In the genomic region with DNA sequence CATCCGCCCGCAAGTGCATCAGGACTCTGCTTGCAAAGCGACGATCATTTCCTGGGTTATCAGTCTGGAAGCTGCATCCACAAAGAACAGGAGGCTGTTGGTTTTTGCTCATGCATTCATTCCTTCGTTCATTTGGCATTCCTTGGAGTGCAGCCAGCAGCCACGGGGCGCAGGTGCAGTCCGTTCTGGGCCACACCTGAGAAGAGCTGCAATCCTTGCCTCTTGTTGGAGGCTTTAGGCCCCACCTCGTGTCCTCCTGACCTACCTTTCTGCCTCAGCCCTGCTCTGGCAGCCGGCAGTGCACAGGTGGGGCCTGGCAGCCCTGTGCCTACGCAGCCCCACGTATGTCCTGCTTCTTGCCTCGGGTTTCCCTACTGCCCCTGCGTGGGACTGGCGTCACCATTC, we compare ENCODE assay signal across 18 cellular contexts. TPM values are rescaled to one million over a fixed set of nuclear protein-coding genes. Genes with fewer than 3 reads are reported as not detected.
A peak's percentile ranks its signal among the peaks of the same experiment; 100 is the strongest.
DNase-seq lines count a peak whose midpoint lies in the region; ATAC-seq and TF ChIP-seq lines count a peak whose summit lies in the region.
"Had no signal": no experiment of that assay in that cellular context is flagged by ENCODE, and none has a peak within 500 bp of the region (broad histone marks: within the 10 kb centered on the region; RNA-seq: fewer than 3 reads in every experiment).

No MANE protein-coding gene starts in this region.

- ATAC-seq in HG02938 (IDR thresholded peaks at IDR 0.05; ENCODE audit: unreplicated experiment) (no peak), GM21723 (IDR thresholded peaks at IDR 0.05; ENCODE audit: unreplicated experiment) (no peak)

- H3K36me3 ChIP-seq in Peyer's patch = no peaks in the 10 kb centered on the region
- H3K36me3 ChIP-seq in esophagus muscularis mucosa = no peaks in the 10 kb centered on the region
- H3K36me3 ChIP-seq in spleen = no peaks in the 10 kb centered on the region
- H3K36me3 ChIP-seq: MG63 had no signal

- DNase-seq in activated CD8-positive, alpha-beta memory T cell treated with anti-CD3 and anti-CD28 coated beads, Interleukin-2, amount 50 U/mL, for 4 hours = peak; percentile 11
- DNase-seq in activated CD8-positive, alpha-beta memory T cell treated with anti-CD3 and anti-CD28 coated beads, Interleukin-2, amount 50 U/mL, for 48 hours = no peak
- DNase-seq in Peyer's patch (peak in 2 of 3 donors; percentile 65 to 75), esophagus muscularis mucosa (ENCODE audit: extremely low spot score) (peak; percentile 42), spleen (peak; percentile 31)
- no peak for DNase-seq in activated CD4-positive, CD25-positive, alpha-beta regulatory T cell (lab: John Stamatoyannopoulos, UW)
- DNase-seq: C1 segment of cervical spinal cord; cerebellar nuclear complex; effector memory CD4-positive, alpha-beta T cell; HFFc6; MG63; nucleus accumbens; retina; substantia nigra had no signal

- peak overlapping the region in 1 of 4 donors; percentile 17 for H3K27ac ChIP-seq in Peyer's patch
- H3K27ac ChIP-seq in esophagus muscularis mucosa (replicated peaks in 1 of 4) = no peak overlapping the region
- peak overlapping the region in 1 of 8 donors; percentile 57 for H3K27ac ChIP-seq in spleen
- H3K27ac ChIP-seq: A549, VCaP had no signal

- no peak for TF ChIP-seq POLR2A in Peyer's patch (IDR thresholded peaks at IDR 0.05)
- no peak for TF ChIP-seq POLR2A in esophagus muscularis mucosa (IDR thresholded peaks at IDR 0.05; ENCODE audit: low read depth)
- no peak for TF ChIP-seq POLR2A in spleen (IDR thresholded peaks at IDR 0.05)

- TF ChIP-seq EP300 in esophagus muscularis mucosa (IDR thresholded peaks at IDR 0.05) = no peak

- WGBS in esophagus muscularis mucosa = 91% methylated on average over 12 of the region's 15 CpGs
- 90 to 96% (median 91%) methylated on average over 15 of the region's 15 CpGs for WGBS in spleen, 5 donors

- intact Hi-C loops in esophagus muscularis mucosa (cut with DNase I) = no loop called here
- intact Hi-C loops in spleen (cut with DNase I; ENCODE audit: low total_unique reads) = no loop called here

- H3K27me3 ChIP-seq in Peyer's patch (no peaks in the 10 kb centered on the region), esophagus muscularis mucosa (no peaks in the 10 kb centered on the region), spleen (replicated peaks in 1 of 7) (no peaks in the 10 kb centered on the region)
- H3K27me3 ChIP-seq: MG63 had no signal

- H3K4me3 ChIP-seq in Peyer's patch (no peak overlapping the region), esophagus muscularis mucosa (no peak overlapping the region), spleen (no peak overlapping the region)
- H3K4me3 ChIP-seq: A549, MG63 had no signal

- peaks cover 0 to 6% (median 2%) of the 10 kb centered on the region in 4 donors for H3K4me1 ChIP-seq in Peyer's patch
- H3K4me1 ChIP-seq in esophagus muscularis mucosa = peaks cover 0 to 6% (median 2%) of the 10 kb centered on the region in 4 donors
- H3K4me1 ChIP-seq in spleen = peaks cover 0 to 27% (median 16%) of the 10 kb centered on the region in 6 donors
- H3K4me1 ChIP-seq: A549 had no signal

- TF ChIP-seq CTCF in Peyer's patch (IDR thresholded peaks at IDR 0.05) (no peak), esophagus muscularis mucosa (IDR thresholded peaks at IDR 0.05) (no peak), spleen (IDR thresholded peaks at IDR 0.05 in 8 of 11, conservative IDR thresholded peaks at IDR 0.05 in 3 of 11) (no peak)

- H3K9me3 ChIP-seq in Peyer's patch = no peaks in the 10 kb centered on the region
- H3K9me3 ChIP-seq in esophagus muscularis mucosa = no peaks in the 10 kb centered on the region
- H3K9me3 ChIP-seq in spleen = no peaks in the 10 kb centered on the region
- H3K9me3 ChIP-seq: A549 had no signal

RNA-seq across cellular contexts. Expression of gene C2CD2, which starts 19.6 kb away (rescaled TPM):
- total RNA-seq in Peyer's patch (10 to 100 TPM in 3 of 4 donors, 1 to 10 TPM in 1; 6.7 to 22.3 (median 17.3) TPM), esophagus muscularis mucosa (10 to 100 TPM; 11.6 to 25.3 (median 18.9) TPM), spleen (100 to 1,000 TPM in 4 of 7 donors, 10 to 100 TPM in 3; 74.0 to 163 (median 105) TPM)
- 10 to 100 TPM; 12.9 to 30.3 (median 18.0) TPM for polyA plus RNA-seq in spleen

RNA-seq across cellular contexts. Expression of gene ZBTB21, which starts 36.7 kb away (rescaled TPM):
- total RNA-seq in Peyer's patch (10 to 100 TPM in 2 of 4 donors, 1 to 10 TPM in 2; 6.1 to 20.4 (median 14.1) TPM), esophagus muscularis mucosa (10 to 100 TPM in 1 of 4 donors, 1 to 10 TPM in 3; 5.9 to 15.1 (median 9.2) TPM), spleen (10 to 100 TPM; 10.6 to 21.7 (median 16.2) TPM)
- 1 to 10 TPM; 1.9 to 3.0 (median 1.9) TPM for polyA plus RNA-seq in spleen

Comparison
In these comparisons a context has a peak if more than half of its experiments do, and no peak if none do; other contexts are left out.
1. DNase-seq: peak in activated CD8-positive, alpha-beta memory T cell treated with anti-CD3 and anti-CD28 coated beads, Interleukin-2, amount 50 U/mL, for 4 hours (single experiment), Peyer's patch (2 of 3), esophagus muscularis mucosa (single experiment) and spleen (single experiment); none in activated CD8-positive, alpha-beta memory T cell treated with anti-CD3 and anti-CD28 coated beads, Interleukin-2, amount 50 U/mL, for 48 hours (single experiment) and activated CD4-positive, CD25-positive, alpha-beta regulatory T cell (0 of 4).